Comparison of ENCODE assay signal across 28 cellular contexts in genomic region chrX:139044680-139045079, GRCh38.
DNase-seq lines count a peak whose midpoint lies in the region; TF ChIP-seq lines count a peak whose summit lies in the region.
"Had no signal": no experiment of that assay in that cellular context is flagged by ENCODE, and none has a peak within 500 bp of the region (broad histone marks: within the 10 kb centered on the region; RNA-seq: fewer than 3 reads in every experiment).

No MANE protein-coding gene starts in this region.

- no peaks in the 10 kb centered on the region for H3K27me3 ChIP-seq in CD4-positive, alpha-beta memory T cell (ENCODE audit: insufficient read depth, low read length)
- H3K27me3 ChIP-seq: BE2C had no signal

- H3K4me3 Mint-ChIP-seq in chondrocyte (ENCODE audit: unreplicated experiment), result no peak overlapping the region
- H3K4me3 Mint-ChIP-seq in CD4-positive, alpha-beta memory T cell, result no peak overlapping the region
- H3K4me3 Mint-ChIP-seq: B cell; CD14-positive monocyte; CD4-positive, alpha-beta T cell; CD4-positive, CD25-positive, alpha-beta regulatory T cell; CD8-positive, alpha-beta memory T cell; CD8-positive, alpha-beta T cell had no signal

- H3K27me3 Mint-ChIP-seq in chondrocyte (ENCODE audit: low read depth), result no peaks in the 10 kb centered on the region
- no peaks in the 10 kb centered on the region for H3K27me3 Mint-ChIP-seq in CD4-positive, alpha-beta memory T cell
- H3K27me3 Mint-ChIP-seq: B cell; CD4-positive, alpha-beta T cell; CD4-positive, CD25-positive, alpha-beta regulatory T cell had no signal

- H3K9me3 ChIP-seq in CD4-positive, alpha-beta memory T cell (ENCODE audit: control insufficient read depth in 1 of 2, low read length in 2 of 2), result no peaks in the 10 kb centered on the region
- H3K9me3 ChIP-seq: A549, BE2C, Caco-2 had no signal

- intact Hi-C loops in CD4-positive, alpha-beta memory T cell (cut with micrococcal nuclease), result no loop called here

- H3K4me1 ChIP-seq in CD4-positive, alpha-beta memory T cell (ENCODE audit: insufficient read depth, low read length), result no peaks in the 10 kb centered on the region
- H3K4me1 ChIP-seq: A549; BE2C; BLaER1; BLaER1 treated with 17β-estradiol and CSF1 and Interleukin-3, amounts not matched to agents 10 nM and 100 nM; Caco-2 had no signal

- H3K4me3 ChIP-seq in CD4-positive, alpha-beta memory T cell (ENCODE audit: low read length in 2 of 2), result no peak overlapping the region
- H3K4me3 ChIP-seq: A549; BLaER1; BLaER1 treated with 17β-estradiol and CSF1 and Interleukin-3, amounts not matched to agents 10 nM and 100 nM had no signal

- H3K9me3 Mint-ChIP-seq in chondrocyte (ENCODE audit: low read depth), result peaks cover 36% of the 10 kb centered on the region
- peaks cover 0 to 6% (median 0%) of the 10 kb centered on the region in 8 donors for H3K9me3 Mint-ChIP-seq in CD4-positive, alpha-beta memory T cell
- H3K9me3 Mint-ChIP-seq: CD8-positive, alpha-beta memory T cell had no signal

- H3K27ac ChIP-seq in CD4-positive, alpha-beta memory T cell (ENCODE audit: low read depth, low read length), result no peak overlapping the region
- H3K27ac ChIP-seq: 22Rv1; A549; BLaER1; BLaER1 treated with 17β-estradiol and CSF1 and Interleukin-3, amounts not matched to agents 10 nM and 100 nM; C4-2B had no signal

- no peak overlapping the region for H3K27ac Mint-ChIP-seq in chondrocyte (ENCODE audit: unreplicated experiment)
- H3K27ac Mint-ChIP-seq in CD4-positive, alpha-beta memory T cell, result no peak overlapping the region
- H3K27ac Mint-ChIP-seq: B cell; CD14-positive monocyte; CD4-positive, alpha-beta T cell; CD4-positive, CD25-positive, alpha-beta regulatory T cell; CD8-positive, alpha-beta T cell had no signal

- H3K36me3 Mint-ChIP-seq in chondrocyte (ENCODE audit: low read depth), result no peaks in the 10 kb centered on the region
- H3K36me3 Mint-ChIP-seq in CD4-positive, alpha-beta memory T cell, result no peaks in the 10 kb centered on the region
- H3K36me3 Mint-ChIP-seq: CD14-positive monocyte; CD4-positive, CD25-positive, alpha-beta regulatory T cell; CD8-positive, alpha-beta memory T cell; CD8-positive, alpha-beta T cell had no signal

- CTCF ChIA-PET in CD4-positive, alpha-beta memory T cell (lab: Charles Lee; ENCODE audit: partially characterized antibody), result no interaction called here

- H3K4me1 Mint-ChIP-seq in chondrocyte (ENCODE audit: low read depth), result no peaks in the 10 kb centered on the region
- no peaks in the 10 kb centered on the region for H3K4me1 Mint-ChIP-seq in CD4-positive, alpha-beta memory T cell
- H3K4me1 Mint-ChIP-seq: B cell; CD14-positive monocyte; CD4-positive, CD25-positive, alpha-beta regulatory T cell; CD8-positive, alpha-beta memory T cell had no signal

- DNase-seq in chondrocyte (ENCODE audit: low spot score), result peak; percentile 52
- no peak for DNase-seq in CD4-positive, alpha-beta memory T cell
- DNase-seq: 8988T; ACHN; AML-193; BE2C; C1 segment of cervical spinal cord; Caco-2; Calu3; CD4-positive, alpha-beta T cell; CD4-positive, CD25-positive, alpha-beta regulatory T cell; CD8-positive, alpha-beta memory T cell; CD8-positive, alpha-beta T cell; COR-L47; DMS 273 treated with DMSO at 0.1 percent for 48 hours; DMS153; DMS53; DMS79; DMS79 treated with DMSO at 0.1 percent for 48 hours; DND-41; EL had no signal

- H3K36me3 ChIP-seq in CD4-positive, alpha-beta memory T cell (ENCODE audit: insufficient read depth, low read length), result no peaks in the 10 kb centered on the region
- H3K36me3 ChIP-seq: BE2C; BLaER1; BLaER1 treated with 17β-estradiol and CSF1 and Interleukin-3, amounts not matched to agents 10 nM and 100 nM had no signal

- TF ChIP-seq CTCF in chondrocyte (IDR thresholded peaks at IDR 0.05), result no peak

- POLR2A ChIA-PET in CD4-positive, alpha-beta memory T cell (lab: Charles Lee; ENCODE audit: partially characterized antibody), result no interaction called here
